8 cellular contexts compared by ENCODE assay signal in the genomic region with DNA sequence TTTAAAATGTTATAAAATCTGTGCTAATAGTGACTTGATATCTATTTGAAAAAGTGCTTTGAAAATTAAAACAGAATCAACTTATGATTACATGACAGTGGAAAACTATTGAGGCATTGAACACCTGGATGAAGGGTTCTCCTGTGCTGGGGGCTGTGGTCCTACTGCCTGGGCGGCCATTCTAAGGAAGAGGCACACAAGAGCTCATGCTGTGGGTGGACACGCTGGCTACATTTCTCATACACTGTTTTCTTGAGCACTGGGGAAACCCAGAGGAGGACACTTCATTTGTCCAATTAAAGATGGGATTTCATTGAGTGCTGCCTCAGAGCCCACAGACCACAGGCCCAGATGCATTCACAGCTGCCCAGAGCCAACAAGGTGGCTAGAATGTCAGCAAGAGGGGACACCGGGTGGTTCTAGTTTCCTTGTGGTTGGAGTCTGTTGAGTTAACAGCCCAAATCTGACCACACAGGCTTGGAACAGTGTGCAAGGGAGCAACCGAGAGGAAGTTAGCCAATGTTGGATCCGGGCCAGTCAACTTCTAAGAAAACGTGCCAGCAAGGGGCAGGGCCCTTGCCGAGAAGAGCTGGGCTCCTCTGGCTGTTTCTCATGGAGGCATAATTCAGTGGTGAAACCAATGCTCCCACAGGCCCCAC.
DNase-seq lines count a peak whose midpoint lies in the region.

No MANE protein-coding gene starts in this region.

- DNase-seq in activated CD8-positive, alpha-beta memory T cell treated with anti-CD3 and anti-CD28 coated beads for 48 hours (ENCODE audit: low read depth in 2 of 3, low spot score in 2 of 3), result peak in 2 of 3 experiments; percentile 25 to 36
- no peak for DNase-seq in activated CD8-positive, alpha-beta memory T cell treated with anti-CD3 and anti-CD28 coated beads, Interleukin-2, amount 50 U/mL, for 4 hours
- DNase-seq in HPDE6-E6E7 (ENCODE audit: extremely low spot score), result peak; percentile 13
- DNase-seq in T-helper 22 cell (ENCODE audit: low read depth), result peak; percentile 19
- peak in 39 of 61 donors; percentile 2 to 82 (median 30) for DNase-seq in caudate nucleus (lab: John Stamatoyannopoulos, UW)
- peak; percentile 72 for DNase-seq in midbrain (lab: John Stamatoyannopoulos, UW)
- peak in 41 of 49 donors; percentile 14 to 89 (median 47) for DNase-seq in substantia nigra (lab: John Stamatoyannopoulos, UW)
- DNase-seq in NCI-H345 treated with DMSO at 0.1 percent for 48 hours (lab: John Stamatoyannopoulos, UW; ENCODE audit: unreplicated experiment), result no peak

- H3K27ac ChIP-seq in caudate nucleus (ENCODE audit: low read depth, low read length) (peak overlapping the region; percentile 17), substantia nigra (ENCODE audit: low read depth, low read length, poor library complexity, severe bottlenecking) (no peak overlapping the region)

Comparison
In these comparisons a context has a peak if more than half of its experiments do, and no peak if none do; other contexts are left out.
1. DNase-seq: peak in activated CD8-positive, alpha-beta memory T cell treated with anti-CD3 and anti-CD28 coated beads for 48 hours (2 of 3), HPDE6-E6E7 (single experiment), T-helper 22 cell (single experiment), caudate nucleus (39 of 61), midbrain (single experiment) and substantia nigra (41 of 49); none in activated CD8-positive, alpha-beta memory T cell treated with anti-CD3 and anti-CD28 coated beads, Interleukin-2, amount 50 U/mL, for 4 hours (single experiment) and NCI-H345 treated with DMSO at 0.1 percent for 48 hours (single experiment).